In the genomic region with DNA sequence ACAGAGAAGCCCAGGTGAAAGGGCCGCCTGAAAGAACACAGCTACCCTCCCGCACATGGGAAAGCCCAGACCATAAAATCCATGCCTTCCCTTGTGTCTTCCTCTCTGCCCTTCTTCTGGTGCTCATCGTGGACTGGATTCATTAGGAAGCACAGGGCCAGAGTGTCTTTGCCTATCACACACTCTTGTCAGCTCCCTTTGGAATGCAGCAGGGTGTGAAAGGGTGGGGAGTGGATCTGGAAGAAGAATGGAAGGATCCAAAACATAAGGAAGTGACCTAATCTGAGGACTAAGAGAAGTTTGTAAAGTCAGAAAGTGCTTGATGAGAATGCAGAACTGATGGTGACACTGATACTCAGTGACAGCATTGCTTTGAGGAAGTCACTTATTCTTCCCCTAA, we compare ENCODE assay signal across 15 cellular contexts.
"Had no signal": no experiment of that assay in that cellular context is flagged by ENCODE, and none has a peak within 500 bp of the region (broad histone marks: within the 10 kb centered on the region; RNA-seq: fewer than 3 reads in every experiment).

No MANE protein-coding gene starts in this region.

- H2AFZ ChIP-seq: hepatocyte had no signal

- H3K4me1 ChIP-seq: spleen, suprapubic skin had no signal

- H3K79me2 ChIP-seq: hepatocyte had no signal

- H3K4me3 Mint-ChIP-seq: activated B cell treated with CpG ODN at 0.5 μM for 24 hours; activated CD8-positive, alpha-beta T cell treated with anti-CD3 and anti-CD28 coated beads, Interleukin-2, amount 10 ng/mL, durations not matched to agents 7 days and 5 days; stimulated activated naive CD8-positive, alpha-beta T cell treated with anti-CD3 and anti-CD28 coated beads, Interleukin-15, Interleukin-2, amounts not matched to agents 100 ng/mL and 50 ng/mL, for 24 hours; type B pancreatic cell had no signal

- H3K36me3 ChIP-seq: esophagus squamous epithelium, spleen, suprapubic skin had no signal

- DNase-seq: activated B cell treated with CpG ODN at 0.5 μM for 24 hours; activated CD4-positive, alpha-beta T cell treated with anti-CD3 and anti-CD28 coated beads for 48 hours; activated CD8-positive, alpha-beta memory T cell treated with anti-CD3 and anti-CD28 coated beads, Interleukin-2, amount 50 U/mL, for 4 hours; activated CD8-positive, alpha-beta T cell treated with anti-CD3 and anti-CD28 coated beads, Interleukin-2, amount 10 ng/mL, durations not matched to agents 7 days and 5 days; activated gamma-delta T cell; activated T-cell treated with anti-CD3 and anti-CD28 coated beads, Interleukin-2, amount 50 U/mL, for 48 hours; amniotic stem cell; esophagus squamous epithelium; kidney glomerular epithelial cell; spleen had no signal

- H3K27me3 Mint-ChIP-seq: activated B cell treated with CpG ODN at 0.5 μM for 24 hours; stimulated activated naive CD8-positive, alpha-beta T cell treated with anti-CD3 and anti-CD28 coated beads, Interleukin-15, Interleukin-2, amounts not matched to agents 100 ng/mL and 50 ng/mL, for 24 hours had no signal

- H3K36me3 Mint-ChIP-seq: activated naive CD4-positive, alpha-beta T cell treated with anti-CD3 and anti-CD28 coated beads, Interleukin-2, amount 50 U/mL, for 72 hours; type B pancreatic cell had no signal

- H3K27ac Mint-ChIP-seq: activated B cell treated with CpG ODN at 0.5 μM for 24 hours; activated CD8-positive, alpha-beta T cell treated with anti-CD3 and anti-CD28 coated beads, Interleukin-2, amount 10 ng/mL, durations not matched to agents 7 days and 5 days; activated naive CD4-positive, alpha-beta T cell treated with anti-CD3 and anti-CD28 coated beads, Interleukin-2, amount 50 U/mL, for 72 hours; stimulated activated naive CD8-positive, alpha-beta T cell treated with anti-CD3 and anti-CD28 coated beads, Interleukin-15, Interleukin-2, amounts not matched to agents 100 ng/mL and 50 ng/mL, for 24 hours; type B pancreatic cell had no signal

- H3K9me3 Mint-ChIP-seq: type B pancreatic cell had no signal

- H3K4me2 ChIP-seq: hepatocyte had no signal

- H3K27ac ChIP-seq: hepatocyte, spleen, suprapubic skin had no signal

- H3K4me3 ChIP-seq: esophagus squamous epithelium, hepatocyte, spleen, suprapubic skin had no signal

- H3K9me3 ChIP-seq: esophagus squamous epithelium, suprapubic skin had no signal

- H3K27me3 ChIP-seq: esophagus squamous epithelium, hepatocyte, spleen, suprapubic skin had no signal

- H3K4me1 Mint-ChIP-seq: activated B cell treated with CpG ODN at 0.5 μM for 24 hours had no signal
